ENCODE assay signal across 26 cellular contexts in the genomic region with DNA sequence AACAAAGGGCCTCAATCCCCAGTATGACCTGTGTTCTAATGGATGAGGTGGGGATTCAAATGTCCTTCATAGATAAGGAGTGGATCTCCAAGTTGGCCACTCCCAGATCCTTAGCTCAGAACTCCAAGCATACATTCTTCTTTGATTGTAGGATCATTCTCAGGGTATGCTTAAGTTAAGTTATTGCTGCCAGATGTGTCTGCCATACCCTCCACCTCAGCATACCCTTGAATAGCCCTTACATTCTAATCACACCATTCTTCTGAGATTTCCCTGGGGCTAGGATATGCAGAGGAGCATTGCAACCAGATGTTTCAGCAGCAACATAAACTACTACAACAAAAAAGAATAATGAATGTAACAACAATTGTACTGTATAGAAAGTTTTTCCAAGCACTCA. TPM values are rescaled to one million over a fixed set of nuclear protein-coding genes. Genes with fewer than 3 reads are reported as not detected.
"Had no signal": no experiment of that assay in that cellular context is flagged by ENCODE, and none has a peak within 500 bp of the region (broad histone marks: within the 10 kb centered on the region; RNA-seq: fewer than 3 reads in every experiment).

No MANE protein-coding gene starts in this region.

- ATAC-seq: activated CD8-positive, alpha-beta T cell treated with anti-CD3 and anti-CD28 coated beads for 36 hours; right cardiac atrium; WTC11 had no signal

- H3K36me3 ChIP-seq: brain microvascular endothelial cell, esophagus muscularis mucosa, prostate gland, tibial artery had no signal

- H3K9me3 Mint-ChIP-seq: activated CD8-positive, alpha-beta T cell treated with anti-CD3 and anti-CD28 coated beads for 36 hours; central memory CD8-positive, alpha-beta T cell; mesothelial cell of epicardium; nephron progenitor cell; WTC11 had no signal

- H3K27ac ChIP-seq: coronary artery, esophagus muscularis mucosa, prostate gland, tibial artery had no signal

- H3K27ac Mint-ChIP-seq: activated CD8-positive, alpha-beta T cell treated with anti-CD3 and anti-CD28 coated beads for 36 hours; activated naive CD8-positive, alpha-beta T cell; mesothelial cell of epicardium; nephron progenitor cell; WTC11 had no signal

- H3K4me1 ChIP-seq: esophagus muscularis mucosa, prostate gland had no signal

- FAIRE-seq: islet of Langerhans, small intestine had no signal

- H3K4me3 ChIP-seq: coronary artery, esophagus muscularis mucosa, lung, prostate gland, tibial artery had no signal

- H3K36me3 Mint-ChIP-seq: activated naive CD8-positive, alpha-beta T cell; mesothelial cell of epicardium; WTC11 had no signal

- H3K9me3 ChIP-seq: esophagus muscularis mucosa, prostate gland, tibial artery had no signal

- DNase-seq: activated CD4-positive, alpha-beta T cell treated with anti-CD3 and anti-CD28 coated beads for 4 hours; activated CD8-positive, alpha-beta memory T cell treated with anti-CD3 and anti-CD28 coated beads, Interleukin-2, amount 50 U/mL, for 4 hours; activated CD8-positive, alpha-beta T cell treated with anti-CD3 and anti-CD28 coated beads for 36 hours; activated effector memory CD4-positive, alpha-beta T cell treated with anti-CD3 and anti-CD28 coated beads, Interleukin-2, amount 50 U/mL, for 16 hours; activated T-cell treated with anti-CD3 and anti-CD28 coated beads, Interleukin-2, amount 50 U/mL, for 48 hours; amygdala; brain microvascular endothelial cell; effector CD4-positive, alpha-beta T cell; nephron progenitor cell; occipital lobe; right cardiac atrium; small intestine; stimulated activated CD4-positive, alpha-beta T cell treated with anti-CD3 and anti-CD28 coated beads, Interleukin-4, amount 100 ng/mL, for 24 hours; stimulated activated naive CD4-positive, alpha-beta T cell; T-helper 2 cell; tibial artery had no signal

- H3K27me3 ChIP-seq: brain microvascular endothelial cell, esophagus muscularis mucosa, tibial artery had no signal

RNA-seq across cellular contexts. Expression of gene KRTAP2-4, which starts 1.6 kb away (rescaled TPM):
- total RNA-seq: activated CD8-positive, alpha-beta T cell treated with anti-CD3 and anti-CD28 coated beads for 36 hours; esophagus muscularis mucosa; lung; mesothelial cell of epicardium; occipital lobe; prostate gland; right cardiac atrium; subcutaneous adipose tissue; WTC11 had no signal
- polyA plus RNA-seq: lung, right cardiac atrium, small intestine had no signal

RNA-seq across cellular contexts. Expression of gene KRTAP2-3, which starts 7.4 kb away (rescaled TPM):
- total RNA-seq: activated CD8-positive, alpha-beta T cell treated with anti-CD3 and anti-CD28 coated beads for 36 hours; esophagus muscularis mucosa; lung; occipital lobe; prostate gland; right cardiac atrium; subcutaneous adipose tissue; WTC11 had no signal
- polyA plus RNA-seq: lung, right cardiac atrium, small intestine had no signal

RNA-seq across cellular contexts. Expression of gene KRTAP2-2, which starts 12.3 kb away (rescaled TPM):
- total RNA-seq: activated CD8-positive, alpha-beta T cell treated with anti-CD3 and anti-CD28 coated beads for 36 hours; esophagus muscularis mucosa; lung; mesothelial cell of epicardium; occipital lobe; prostate gland; right cardiac atrium; subcutaneous adipose tissue; WTC11 had no signal
- polyA plus RNA-seq: lung, right cardiac atrium, small intestine had no signal

RNA-seq across cellular contexts. Expression of gene KRTAP4-7, which starts 16.7 kb away (rescaled TPM):
- total RNA-seq: activated CD8-positive, alpha-beta T cell treated with anti-CD3 and anti-CD28 coated beads for 36 hours; esophagus muscularis mucosa; lung; mesothelial cell of epicardium; occipital lobe; prostate gland; right cardiac atrium; subcutaneous adipose tissue; WTC11 had no signal
- polyA plus RNA-seq: lung, right cardiac atrium, small intestine had no signal

RNA-seq across cellular contexts. Expression of gene KRTAP2-1, which starts 20.2 kb away (rescaled TPM):
- total RNA-seq: activated CD8-positive, alpha-beta T cell treated with anti-CD3 and anti-CD28 coated beads for 36 hours; esophagus muscularis mucosa; lung; mesothelial cell of epicardium; occipital lobe; prostate gland; right cardiac atrium; subcutaneous adipose tissue; WTC11 had no signal
- polyA plus RNA-seq: lung, right cardiac atrium, small intestine had no signal
